In the genomic region with DNA sequence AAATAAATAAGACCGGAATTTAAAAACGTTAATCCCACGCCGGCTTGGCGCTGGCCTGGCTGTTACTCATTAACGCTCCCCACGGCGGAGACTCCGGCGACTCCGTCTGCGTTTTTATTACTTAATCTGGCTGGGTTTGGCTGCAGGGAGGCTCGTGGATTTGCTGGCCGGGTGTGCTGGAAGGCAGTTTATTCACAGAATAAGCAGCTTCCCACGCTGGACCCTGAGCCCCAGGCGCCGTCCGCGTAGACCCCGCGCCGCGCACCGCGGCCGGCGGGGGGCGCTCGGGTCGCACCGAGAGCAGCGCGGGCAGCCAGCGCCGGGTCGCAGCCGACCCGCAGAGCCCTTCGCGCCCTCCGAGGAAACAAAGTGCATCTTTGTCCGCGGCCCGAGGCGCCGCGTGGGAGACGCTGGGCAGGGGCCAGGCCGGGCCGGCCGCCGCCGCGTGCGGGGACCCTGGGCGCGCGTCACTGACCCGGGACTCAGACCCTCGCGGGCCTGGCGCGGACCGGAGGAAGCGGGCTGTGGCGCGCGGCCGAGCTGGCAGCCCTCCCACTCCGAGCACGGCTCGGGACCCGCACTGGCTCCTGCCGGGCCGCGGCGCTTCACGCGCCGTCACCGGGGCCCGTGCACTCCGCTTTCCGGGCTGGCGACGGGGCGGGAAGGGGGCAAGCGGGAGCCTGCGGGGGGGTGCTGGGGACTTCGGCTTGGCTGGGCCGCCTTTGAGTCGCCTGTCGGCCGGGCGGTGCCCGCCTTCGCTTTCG, we compare ENCODE assay signal across 1 cellular context.
TF ChIP-seq lines count a peak whose summit lies in the region.

No MANE protein-coding gene starts in this region.

TF ChIP-seq in GM23338, 12 proteins besides CTCF, POLR2A, EP300 and RAD21 (continued from another document):
- TF ChIP-seq, protein P1, sequence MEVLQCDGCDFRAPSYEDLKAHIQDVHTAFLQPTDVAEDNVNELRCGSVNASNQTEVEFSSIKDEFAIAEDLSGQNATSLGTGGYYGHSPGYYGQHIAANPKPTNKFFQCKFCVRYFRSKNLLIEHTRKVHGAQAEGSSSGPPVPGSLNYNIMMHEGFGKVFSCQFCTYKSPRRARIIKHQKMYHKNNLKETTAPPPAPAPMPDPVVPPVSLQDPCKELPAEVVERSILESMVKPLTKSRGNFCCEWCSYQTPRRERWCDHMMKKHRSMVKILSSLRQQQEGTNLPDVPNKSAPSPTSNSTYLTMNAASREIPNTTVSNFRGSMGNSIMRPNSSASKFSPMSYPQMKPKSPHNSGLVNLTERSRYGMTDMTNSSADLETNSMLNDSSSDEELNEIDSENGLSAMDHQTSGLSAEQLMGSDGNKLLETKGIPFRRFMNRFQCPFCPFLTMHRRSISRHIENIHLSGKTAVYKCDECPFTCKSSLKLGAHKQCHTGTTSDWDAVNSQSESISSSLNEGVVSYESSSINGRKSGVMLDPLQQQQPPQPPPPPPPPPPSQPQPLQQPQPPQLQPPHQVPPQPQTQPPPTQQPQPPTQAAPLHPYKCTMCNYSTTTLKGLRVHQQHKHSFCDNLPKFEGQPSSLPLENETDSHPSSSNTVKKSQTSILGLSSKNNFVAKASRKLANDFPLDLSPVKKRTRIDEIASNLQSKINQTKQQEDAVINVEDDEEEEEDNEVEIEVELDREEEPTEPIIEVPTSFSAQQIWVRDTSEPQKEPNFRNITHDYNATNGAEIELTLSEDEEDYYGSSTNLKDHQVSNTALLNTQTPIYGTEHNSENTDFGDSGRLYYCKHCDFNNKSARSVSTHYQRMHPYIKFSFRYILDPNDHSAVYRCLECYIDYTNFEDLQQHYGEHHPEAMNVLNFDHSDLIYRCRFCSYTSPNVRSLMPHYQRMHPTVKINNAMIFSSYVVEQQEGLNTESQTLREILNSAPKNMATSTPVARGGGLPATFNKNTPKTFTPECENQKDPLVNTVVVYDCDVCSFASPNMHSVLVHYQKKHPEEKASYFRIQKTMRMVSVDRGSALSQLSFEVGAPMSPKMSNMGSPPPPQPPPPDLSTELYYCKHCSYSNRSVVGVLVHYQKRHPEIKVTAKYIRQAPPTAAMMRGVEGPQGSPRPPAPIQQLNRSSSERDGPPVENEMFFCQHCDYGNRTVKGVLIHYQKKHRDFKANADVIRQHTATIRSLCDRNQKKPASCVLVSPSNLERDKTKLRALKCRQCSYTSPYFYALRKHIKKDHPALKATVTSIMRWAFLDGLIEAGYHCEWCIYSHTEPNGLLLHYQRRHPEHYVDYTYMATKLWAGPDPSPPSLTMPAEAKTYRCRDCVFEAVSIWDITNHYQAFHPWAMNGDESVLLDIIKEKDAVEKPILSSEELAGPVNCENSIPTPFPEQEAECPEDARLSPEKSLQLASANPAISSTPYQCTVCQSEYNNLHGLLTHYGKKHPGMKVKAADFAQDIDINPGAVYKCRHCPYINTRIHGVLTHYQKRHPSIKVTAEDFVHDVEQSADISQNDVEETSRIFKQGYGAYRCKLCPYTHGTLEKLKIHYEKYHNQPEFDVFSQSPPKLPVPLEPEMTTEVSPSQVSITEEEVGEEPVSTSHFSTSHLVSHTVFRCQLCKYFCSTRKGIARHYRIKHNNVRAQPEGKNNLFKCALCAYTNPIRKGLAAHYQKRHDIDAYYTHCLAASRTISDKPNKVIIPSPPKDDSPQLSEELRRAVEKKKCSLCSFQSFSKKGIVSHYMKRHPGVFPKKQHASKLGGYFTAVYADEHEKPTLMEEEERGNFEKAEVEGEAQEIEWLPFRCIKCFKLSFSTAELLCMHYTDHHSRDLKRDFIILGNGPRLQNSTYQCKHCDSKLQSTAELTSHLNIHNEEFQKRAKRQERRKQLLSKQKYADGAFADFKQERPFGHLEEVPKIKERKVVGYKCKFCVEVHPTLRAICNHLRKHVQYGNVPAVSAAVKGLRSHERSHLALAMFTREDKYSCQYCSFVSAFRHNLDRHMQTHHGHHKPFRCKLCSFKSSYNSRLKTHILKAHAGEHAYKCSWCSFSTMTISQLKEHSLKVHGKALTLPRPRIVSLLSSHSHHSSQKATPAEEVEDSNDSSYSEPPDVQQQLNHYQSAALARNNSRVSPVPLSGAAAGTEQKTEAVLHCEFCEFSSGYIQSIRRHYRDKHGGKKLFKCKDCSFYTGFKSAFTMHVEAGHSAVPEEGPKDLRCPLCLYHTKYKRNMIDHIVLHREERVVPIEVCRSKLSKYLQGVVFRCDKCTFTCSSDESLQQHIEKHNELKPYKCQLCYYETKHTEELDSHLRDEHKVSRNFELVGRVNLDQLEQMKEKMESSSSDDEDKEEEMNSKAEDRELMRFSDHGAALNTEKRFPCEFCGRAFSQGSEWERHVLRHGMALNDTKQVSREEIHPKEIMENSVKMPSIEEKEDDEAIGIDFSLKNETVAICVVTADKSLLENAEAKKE (CRISPR knock-in tag; IDR thresholded peaks at IDR 0.05) = no peak
- TF ChIP-seq, protein P2, sequence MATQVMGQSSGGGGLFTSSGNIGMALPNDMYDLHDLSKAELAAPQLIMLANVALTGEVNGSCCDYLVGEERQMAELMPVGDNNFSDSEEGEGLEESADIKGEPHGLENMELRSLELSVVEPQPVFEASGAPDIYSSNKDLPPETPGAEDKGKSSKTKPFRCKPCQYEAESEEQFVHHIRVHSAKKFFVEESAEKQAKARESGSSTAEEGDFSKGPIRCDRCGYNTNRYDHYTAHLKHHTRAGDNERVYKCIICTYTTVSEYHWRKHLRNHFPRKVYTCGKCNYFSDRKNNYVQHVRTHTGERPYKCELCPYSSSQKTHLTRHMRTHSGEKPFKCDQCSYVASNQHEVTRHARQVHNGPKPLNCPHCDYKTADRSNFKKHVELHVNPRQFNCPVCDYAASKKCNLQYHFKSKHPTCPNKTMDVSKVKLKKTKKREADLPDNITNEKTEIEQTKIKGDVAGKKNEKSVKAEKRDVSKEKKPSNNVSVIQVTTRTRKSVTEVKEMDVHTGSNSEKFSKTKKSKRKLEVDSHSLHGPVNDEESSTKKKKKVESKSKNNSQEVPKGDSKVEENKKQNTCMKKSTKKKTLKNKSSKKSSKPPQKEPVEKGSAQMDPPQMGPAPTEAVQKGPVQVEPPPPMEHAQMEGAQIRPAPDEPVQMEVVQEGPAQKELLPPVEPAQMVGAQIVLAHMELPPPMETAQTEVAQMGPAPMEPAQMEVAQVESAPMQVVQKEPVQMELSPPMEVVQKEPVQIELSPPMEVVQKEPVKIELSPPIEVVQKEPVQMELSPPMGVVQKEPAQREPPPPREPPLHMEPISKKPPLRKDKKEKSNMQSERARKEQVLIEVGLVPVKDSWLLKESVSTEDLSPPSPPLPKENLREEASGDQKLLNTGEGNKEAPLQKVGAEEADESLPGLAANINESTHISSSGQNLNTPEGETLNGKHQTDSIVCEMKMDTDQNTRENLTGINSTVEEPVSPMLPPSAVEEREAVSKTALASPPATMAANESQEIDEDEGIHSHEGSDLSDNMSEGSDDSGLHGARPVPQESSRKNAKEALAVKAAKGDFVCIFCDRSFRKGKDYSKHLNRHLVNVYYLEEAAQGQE (IDR thresholded peaks at IDR 0.05; ENCODE audit: unreplicated experiment) = no peak
- TF ChIP-seq EZH2 (IDR thresholded peaks at IDR 0.05; ENCODE audit: low read depth, unreplicated experiment) (no peak), JUNB (IDR thresholded peaks at IDR 0.05; ENCODE audit: unreplicated experiment) (no peak)
